14 cellular contexts compared by ENCODE assay signal in the genomic region with DNA sequence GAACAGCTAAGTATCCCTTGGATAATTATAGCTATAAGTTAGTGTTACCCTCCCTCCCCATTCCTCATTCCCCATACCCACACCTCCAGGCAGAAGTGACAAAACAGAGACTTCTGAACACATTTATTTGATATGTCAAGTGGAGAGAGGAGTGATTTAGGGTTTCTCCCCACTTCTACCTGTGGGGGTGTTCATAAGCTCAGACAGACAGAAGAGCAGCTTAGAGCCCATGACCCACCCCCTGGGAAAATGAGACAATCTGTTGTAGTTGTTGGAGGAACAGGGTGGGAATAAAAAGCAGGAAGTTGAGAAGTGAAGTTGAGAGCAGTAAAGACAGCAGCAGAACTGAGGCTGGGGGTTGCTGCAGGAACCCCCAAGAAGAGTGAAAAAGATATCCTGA. TPM values are rescaled to one million over a fixed set of nuclear protein-coding genes. Genes with fewer than 3 reads are reported as not detected.
DNase-seq lines count a peak whose midpoint lies in the region; ATAC-seq, FAIRE-seq and TF ChIP-seq lines count a peak whose summit lies in the region.
"Had no signal": no experiment of that assay in that cellular context is flagged by ENCODE, and none has a peak within 500 bp of the region (broad histone marks: within the 10 kb centered on the region; RNA-seq: fewer than 3 reads in every experiment).

No MANE protein-coding gene starts in this region.

- no peaks in the 10 kb centered on the region for H3K9me3 Mint-ChIP-seq in CD4-positive, alpha-beta memory T cell
- H3K9me3 Mint-ChIP-seq in astrocyte (ENCODE audit: unreplicated experiment) (no peaks in the 10 kb centered on the region), neural progenitor cell (no peaks in the 10 kb centered on the region)

- H3K27me3 Mint-ChIP-seq in CD4-positive, alpha-beta memory T cell = no peaks in the 10 kb centered on the region
- H3K27me3 Mint-ChIP-seq in astrocyte (ENCODE audit: low read depth, unreplicated experiment) = no peaks in the 10 kb centered on the region
- peaks cover 21% of the 10 kb centered on the region for H3K27me3 Mint-ChIP-seq in neural progenitor cell (ENCODE audit: insufficient read depth, low read depth)

- TF ChIP-seq CTCF in astrocyte (IDR thresholded peaks at IDR 0.05; ENCODE audit: insufficient read depth, low read depth, low read length) (no peak), neural progenitor cell (IDR thresholded peaks at IDR 0.05) (no peak)

- no peak overlapping the region for H3K4me3 ChIP-seq in CD4-positive, alpha-beta memory T cell (ENCODE audit: low read length in 2 of 2)
- peak overlapping the region; percentile 83; the same call in 1 of the 2 replicates for H3K4me3 ChIP-seq in HUES6 (ENCODE audit: low read depth, low read length)
- no peak overlapping the region for H3K4me3 ChIP-seq in astrocyte (ENCODE audit: insufficient read depth, low read depth, low read length)
- no peak overlapping the region for H3K4me3 ChIP-seq in neural progenitor cell
- H3K4me3 ChIP-seq: PC-9 had no signal

- peak overlapping the region; percentile 59 to 97 (median 84) for H3K4me3 Mint-ChIP-seq in CD4-positive, alpha-beta memory T cell
- H3K4me3 Mint-ChIP-seq in astrocyte (ENCODE audit: unreplicated experiment) (peak overlapping the region; percentile 92), neural progenitor cell (peak overlapping the region; percentile 96)

- H3K27me3 ChIP-seq in CD4-positive, alpha-beta memory T cell (ENCODE audit: insufficient read depth, low read length) = no peaks in the 10 kb centered on the region
- H3K27me3 ChIP-seq in HUES6 (ENCODE audit: control insufficient read depth, insufficient read depth, low read length) = peaks cover 84% of the 10 kb centered on the region
- H3K27me3 ChIP-seq in astrocyte (ENCODE audit: insufficient read depth, low read length) = no peaks in the 10 kb centered on the region
- H3K27me3 ChIP-seq in neural progenitor cell = peaks cover 89% of the 10 kb centered on the region

- peaks cover 0 to 19% of the 10 kb centered on the region in 2 donors for H3K36me3 Mint-ChIP-seq in CD4-positive, alpha-beta memory T cell
- H3K36me3 Mint-ChIP-seq in astrocyte (ENCODE audit: low read depth, unreplicated experiment) (no peaks in the 10 kb centered on the region), neural progenitor cell (no peaks in the 10 kb centered on the region)

- H3K4me1 Mint-ChIP-seq in CD4-positive, alpha-beta memory T cell = peaks cover 59 to 91% (median 67%) of the 10 kb centered on the region in 4 donors
- H3K4me1 Mint-ChIP-seq in astrocyte (ENCODE audit: low read depth, unreplicated experiment) = peaks cover 41% of the 10 kb centered on the region
- peaks cover 67% of the 10 kb centered on the region for H3K4me1 Mint-ChIP-seq in neural progenitor cell

- H4K20me1 ChIP-seq in astrocyte (ENCODE audit: insufficient read depth, low read length) (peaks cover 15% of the 10 kb centered on the region), neural progenitor cell (ENCODE audit: low read depth) (no peaks in the 10 kb centered on the region)

- H3K4me2 ChIP-seq in astrocyte (ENCODE audit: low read length) = no peak overlapping the region
- no peak overlapping the region for H3K4me2 ChIP-seq in neural progenitor cell
- H3K4me2 ChIP-seq: PC-9 had no signal

- peaks cover 70% of the 10 kb centered on the region for H3K4me1 ChIP-seq in CD4-positive, alpha-beta memory T cell (ENCODE audit: insufficient read depth, low read length)
- H3K4me1 ChIP-seq in HUES6 (ENCODE audit: control insufficient read depth, insufficient read depth, low read length) (peaks cover 30% of the 10 kb centered on the region), astrocyte (ENCODE audit: insufficient read depth, low read length) (peaks cover 47% of the 10 kb centered on the region), neural progenitor cell (peaks cover 33% of the 10 kb centered on the region)

- no peak for ATAC-seq in GM21447 (IDR thresholded peaks at IDR 0.05; ENCODE audit: unreplicated experiment)

- peaks cover 26% of the 10 kb centered on the region for H3F3A ChIP-seq in neural progenitor cell (ENCODE audit: low read depth)

- H3K9ac ChIP-seq in HUES6 (ENCODE audit: low read length) = no peak overlapping the region
- no peak overlapping the region for H3K9ac ChIP-seq in astrocyte (ENCODE audit: low read length)
- H3K9ac ChIP-seq in neural progenitor cell = no peak overlapping the region
- H3K9ac ChIP-seq: KMS-11 had no signal

- H3K36me3 ChIP-seq in CD4-positive, alpha-beta memory T cell (ENCODE audit: insufficient read depth, low read length) = no peaks in the 10 kb centered on the region
- H3K36me3 ChIP-seq in HUES6 (ENCODE audit: control insufficient read depth, insufficient read depth, low read length) (no peaks in the 10 kb centered on the region), astrocyte (ENCODE audit: insufficient read depth, low read length) (peaks cover 5% of the 10 kb centered on the region), neural progenitor cell (no peaks in the 10 kb centered on the region)

- CTCF ChIA-PET in CD4-positive, alpha-beta memory T cell (lab: Charles Lee; ENCODE audit: partially characterized antibody) = interaction anchor here (0.9 to 3.5 kb wide), 6 partner anchors 14 to 103 kb away, joined by 3 to 30 read pairs (median 6); partner anchors contain the start of gene RBM8A

- POLR2A ChIA-PET in CD4-positive, alpha-beta memory T cell (lab: Charles Lee; ENCODE audit: partially characterized antibody) = interaction anchor here (0.8 to 17.4 kb wide), 8 partner anchors 19 to 101 kb away, joined by 3 to 444 read pairs (median 30); partner anchors contain the start of genes PEX11B, RBM8A and TXNIP

- no peaks in the 10 kb centered on the region for H3K9me3 ChIP-seq in CD4-positive, alpha-beta memory T cell (ENCODE audit: control insufficient read depth in 1 of 2, low read length in 2 of 2)
- H3K9me3 ChIP-seq in HUES6 (ENCODE audit: control insufficient read depth, insufficient read depth, low read depth, low read length) = no peaks in the 10 kb centered on the region
- H3K9me3 ChIP-seq in astrocyte (ENCODE audit: insufficient read depth, low read depth, low read length) = no peaks in the 10 kb centered on the region
- no peaks in the 10 kb centered on the region for H3K9me3 ChIP-seq in neural progenitor cell (ENCODE audit: low read depth)

- H3K79me2 ChIP-seq in astrocyte (ENCODE audit: insufficient read depth, low read length) = peaks cover 31% of the 10 kb centered on the region
- no peaks in the 10 kb centered on the region for H3K79me2 ChIP-seq in neural progenitor cell (ENCODE audit: low read depth)

- DNase-seq in CD4-positive, alpha-beta memory T cell = no peak
- no peak for DNase-seq in astrocyte (ENCODE audit: low read depth)
- no peak for DNase-seq in neural progenitor cell (ENCODE audit: low spot score)
- no peak for DNase-seq in dermis blood vessel endothelial cell
- no peak for DNase-seq in SW 1271 (lab: John Stamatoyannopoulos, UW)
- DNase-seq: Calu3, H7, midbrain, NCI-H2081 treated with DMSO at 0.1 percent for 48 hours, PC-9 had no signal

- intact Hi-C loops in CD4-positive, alpha-beta memory T cell (cut with micrococcal nuclease) = loop anchor here (2.0 to 5.0 kb wide), 2 partner anchors 17 to 42 kb away; partner anchors contain the start of gene PEX11B

- no peak overlapping the region for H3K27ac ChIP-seq in CD4-positive, alpha-beta memory T cell (ENCODE audit: low read depth, low read length)
- H3K27ac ChIP-seq in HUES6 (ENCODE audit: low read depth, low read length) (no peak overlapping the region), astrocyte (ENCODE audit: low read depth, low read length) (no peak overlapping the region), neural progenitor cell (no peak overlapping the region)
- H3K27ac ChIP-seq: KMS-11, PC-9 had no signal

- H2AFZ ChIP-seq in astrocyte (ENCODE audit: low read depth, low read length) (no peak overlapping the region), neural progenitor cell (replicated peaks) (no peak overlapping the region)
- H2AFZ ChIP-seq: PC-9 had no signal

- no peak for FAIRE-seq in astrocyte (lab: Jason Lieb, UNC)
- FAIRE-seq: endometrium had no signal

- H3K27ac Mint-ChIP-seq in CD4-positive, alpha-beta memory T cell = peak overlapping the region; percentile 71 to 95 (median 89)
- no peak overlapping the region for H3K27ac Mint-ChIP-seq in astrocyte (ENCODE audit: unreplicated experiment)
- H3K27ac Mint-ChIP-seq in neural progenitor cell = no peak overlapping the region

RNA-seq across cellular contexts. Expression of gene LIX1L, which starts 1.5 kb away (rescaled TPM):
- 10 to 100 TPM; 64.5 to 66.1 TPM for total RNA-seq in CD4-positive, alpha-beta memory T cell
- polyA plus RNA-seq in CD4-positive, alpha-beta memory T cell = 10 to 100 TPM; 35.3 to 35.7 TPM
- total RNA-seq in astrocyte = 35.4 and 37.2 TPM in 2 replicates
- 12.5 and 13.6 TPM in 2 replicates for total RNA-seq in neural progenitor cell (ENCODE audit: low replicate concordance)
- 21.1 and 29.7 TPM in 2 replicates for total RNA-seq in dermis blood vessel endothelial cell

RNA-seq across cellular contexts. Expression of gene ANKRD34A, which starts 5.0 kb away (rescaled TPM):
- total RNA-seq in CD4-positive, alpha-beta memory T cell = 1 to 10 TPM; 1.8 to 2.1 TPM
- polyA plus RNA-seq in CD4-positive, alpha-beta memory T cell = under 1 TPM in 1 of 2 donors, not detected in 1; 0.60 TPM
- total RNA-seq in astrocyte (5.8 and 6.3 TPM in 2 replicates), neural progenitor cell (ENCODE audit: low replicate concordance) (0.06 and 0.28 TPM in 2 replicates), dermis blood vessel endothelial cell (under 0.01 TPM in 2 replicates)

RNA-seq across cellular contexts. Expression of gene POLR3GL, which starts 5.2 kb away (rescaled TPM):
- 10 to 100 TPM; 36.6 to 38.3 TPM for total RNA-seq in CD4-positive, alpha-beta memory T cell
- polyA plus RNA-seq in CD4-positive, alpha-beta memory T cell = 100 to 1,000 TPM in 1 of 2 donors, 10 to 100 TPM in 1; 95.3 to 164 TPM
- total RNA-seq in astrocyte (19.2 and 20.5 TPM in 2 replicates), neural progenitor cell (ENCODE audit: low replicate concordance) (11.1 and 12.0 TPM in 2 replicates), dermis blood vessel endothelial cell (17.1 and 17.2 TPM in 2 replicates)

RNA-seq across cellular contexts. Expression of gene RBM8A, which starts 32.0 kb away (rescaled TPM):
- total RNA-seq in CD4-positive, alpha-beta memory T cell = 100 to 1,000 TPM; 116 to 122 TPM
- polyA plus RNA-seq in CD4-positive, alpha-beta memory T cell = 100 to 1,000 TPM; 129 to 169 TPM
- total RNA-seq in astrocyte = 157 and 177 TPM in 2 replicates
- 242 and 320 TPM in 2 replicates for total RNA-seq in neural progenitor cell (ENCODE audit: low replicate concordance)
- total RNA-seq in dermis blood vessel endothelial cell = 187 and 192 TPM in 2 replicates

RNA-seq across cellular contexts. Expression of gene TXNIP, which starts 37.0 kb away (rescaled TPM):
- 100 to 1,000 TPM; 933 to 985 TPM for total RNA-seq in CD4-positive, alpha-beta memory T cell
- 1,000 to 10,000 TPM; 4,275 to 4,310 TPM for polyA plus RNA-seq in CD4-positive, alpha-beta memory T cell
- total RNA-seq in astrocyte (157 and 217 TPM in 2 replicates), neural progenitor cell (ENCODE audit: low replicate concordance) (177 and 213 TPM in 2 replicates), dermis blood vessel endothelial cell (108 and 151 TPM in 2 replicates)

Comparison
In these comparisons a context has a peak if more than half of its experiments do, and no peak if none do; other contexts are left out.
1. H3K27ac Mint-ChIP-seq: peak in CD4-positive, alpha-beta memory T cell (7 of 7); none in astrocyte (single experiment) and neural progenitor cell (single experiment).
2. Peak in every context shown above with its lines, with median percentiles within 50 percentile points of each other: H3K4me3 Mint-ChIP-seq.